In genomic region chr11:76209671-76209955, GRCh38 we compare ENCODE assay signal across 9 cellular contexts. TPM values are rescaled to one million over a fixed set of nuclear protein-coding genes. Genes with fewer than 3 reads are reported as not detected.
DNase-seq lines count a peak whose midpoint lies in the region; ATAC-seq and TF ChIP-seq lines count a peak whose summit lies in the region.
"Had no signal": no experiment of that assay in that cellular context is flagged by ENCODE, and none has a peak within 500 bp of the region (broad histone marks: within the 10 kb centered on the region; RNA-seq: fewer than 3 reads in every experiment).

No MANE protein-coding gene starts in this region.

- in situ Hi-C loops in mammary epithelial cell (cut with MboI; ENCODE audit: low sequenced_read_pairs in 2 of 2) = loop anchor here in 1 of 2 donors (10.0 kb wide), 1 partner anchor 475 kb away; no protein-coding TSS in a partner anchor
- in situ Hi-C loops in ACHN (cut with HindIII; ENCODE audit: low pct_ligation_motif_present, low pct_unique_long_range_greater_than_20kb, low sequenced_read_pairs) = no loop called here

- no peak for ATAC-seq in heart right ventricle
- no peak for ATAC-seq in left cardiac atrium
- no peak for ATAC-seq in HG02981 (IDR thresholded peaks at IDR 0.05; ENCODE audit: unreplicated experiment)

- no peaks in the 10 kb centered on the region for H3K79me2 ChIP-seq in mammary epithelial cell (ENCODE audit: insufficient read depth, low read length)

- no peaks in the 10 kb centered on the region for H3K36me3 Mint-ChIP-seq in mesothelial cell of epicardium

- H3K27ac Mint-ChIP-seq in mesothelial cell of epicardium = no peak overlapping the region

- H3K4me1 Mint-ChIP-seq in mesothelial cell of epicardium = peaks cover 18% of the 10 kb centered on the region

- no peak for DNase-seq in heart right ventricle
- DNase-seq in left cardiac atrium = no peak
- no peak for DNase-seq in mammary epithelial cell
- DNase-seq in mesothelial cell of epicardium (ENCODE audit: low spot score in 2 of 2, unreplicated experiment in 2 of 2) = no peak
- DNase-seq in vagina (ENCODE audit: extremely low spot score in 2 of 2) = no peak
- DNase-seq in ACHN = no peak
- DNase-seq in T-helper 9 cell = no peak
- DNase-seq: GDM1 had no signal

- H3K27me3 ChIP-seq in heart right ventricle = peaks cover 0 to 92% (median under 1%) of the 10 kb centered on the region in 7 donors
- H3K27me3 ChIP-seq in mammary epithelial cell (ENCODE audit: insufficient read depth, low read length) = peaks cover 37% of the 10 kb centered on the region
- no peaks in the 10 kb centered on the region for H3K27me3 ChIP-seq in vagina

- H3K9ac ChIP-seq in mammary epithelial cell (ENCODE audit: insufficient read depth, low read length) = no peak overlapping the region

- dilution Hi-C loops in mammary epithelial cell (cut with HindIII; ENCODE audit: low sequenced_read_pairs) = no loop called here

- no peak for TF ChIP-seq POLR2A in vagina (IDR thresholded peaks at IDR 0.05)

- H3K4me2 ChIP-seq in mammary epithelial cell (ENCODE audit: insufficient read depth, low read depth, low read length) = peak overlapping the region; percentile 99

- no peak for TF ChIP-seq CTCF in heart right ventricle (IDR thresholded peaks at IDR 0.05)
- no peak for TF ChIP-seq CTCF in mammary epithelial cell (conservative IDR thresholded peaks at IDR 0.05 in 1 of 2, IDR thresholded peaks at IDR 0.05 in 1 of 2; ENCODE audit: extremely low read depth in 1 of 2, insufficient read depth in 1 of 2, low read depth in 1 of 2, low read length in 2 of 2)
- no peak for TF ChIP-seq CTCF in mesothelial cell of epicardium (IDR thresholded peaks at IDR 0.05; ENCODE audit: unreplicated experiment)
- TF ChIP-seq CTCF in vagina (IDR thresholded peaks at IDR 0.05) = no peak

- H3K4me3 ChIP-seq in heart right ventricle (peak overlapping the region; percentile 45 to 83 (median 70)), mammary epithelial cell (replicated peaks in 1 of 3; ENCODE audit: insufficient read depth in 1 of 3, low read depth in 2 of 3, low read length in 3 of 3) (peak overlapping the region in 1 of 3 experiments; percentile 4), vagina (peak overlapping the region; percentile 56 to 60)

- intact Hi-C loops in heart right ventricle (cut with DNase I) (loop anchor here in 9 of 10 donors (2.0 to 10.0 kb wide), 10 partner anchors 25 to 475 kb away; partner anchors contain the start of genes EMSY (in 1 of the 9), GVQW3 (in 1 of the 9) and THAP12 (in 1 of the 9)), left cardiac atrium (cut with DNase I) (loop anchor here in 1 of 2 donors (2.0 kb wide), 1 partner anchor 109 kb away; no protein-coding TSS in a partner anchor), mammary epithelial cell (cut with micrococcal nuclease) (no loop called here), vagina (cut with DNase I) (no loop called here)

- no peaks in the 10 kb centered on the region for H3K9me3 ChIP-seq in heart right ventricle
- H3K9me3 ChIP-seq in mammary epithelial cell (replicated peaks; ENCODE audit: insufficient read depth, low read length) = no peaks in the 10 kb centered on the region
- H3K9me3 ChIP-seq in vagina = no peaks in the 10 kb centered on the region

- 0 to 1% methylated on average over 17 of the region's 17 CpGs for WGBS in heart right ventricle, 2 donors
- WGBS in mammary epithelial cell (ENCODE audit: low coverage, missing lambda C conversion rate) = 0% methylated on average over 2 of the region's 17 CpGs

- H3K27me3 Mint-ChIP-seq in mesothelial cell of epicardium (ENCODE audit: low read depth) = peaks cover 70% of the 10 kb centered on the region

- CTCF ChIA-PET in mammary epithelial cell (lab: Charles Lee; ENCODE audit: low non-redundant PET) = interaction anchor here (0.7 kb wide), 1 partner anchor 114 kb away, joined by 3 read pairs; no protein-coding TSS in a partner anchor

- H3K4me1 ChIP-seq in heart right ventricle (peaks cover 2 to 52% (median 40%) of the 10 kb centered on the region in 9 donors), mammary epithelial cell (ENCODE audit: insufficient read depth, low read length) (peaks cover 40% of the 10 kb centered on the region), vagina (peaks cover 51% of the 10 kb centered on the region)

- H3K9me3 Mint-ChIP-seq in mesothelial cell of epicardium = no peaks in the 10 kb centered on the region

- H3K27ac ChIP-seq in heart right ventricle (peak overlapping the region in 8 of 10 donors; percentile 16 to 79 (median 65)), mammary epithelial cell (ENCODE audit: insufficient read depth, low read depth, low read length) (no peak overlapping the region), vagina (peak overlapping the region; percentile 53)

- H2AFZ ChIP-seq in mammary epithelial cell (ENCODE audit: low read depth, low read length) = no peak overlapping the region

- no TSS peak for BruUV-seq in mammary epithelial cell (replicated peaks; lab: Mats Ljungman, UMichigan)

- no peaks in the 10 kb centered on the region for H4K20me1 ChIP-seq in mammary epithelial cell (ENCODE audit: insufficient read depth, low read length)

- peak overlapping the region; percentile 61 for H3K4me3 Mint-ChIP-seq in mesothelial cell of epicardium

- H3K36me3 ChIP-seq in heart right ventricle (no peaks in the 10 kb centered on the region), mammary epithelial cell (ENCODE audit: insufficient read depth, low read length) (no peaks in the 10 kb centered on the region), vagina (no peaks in the 10 kb centered on the region)

RNA-seq across cellular contexts. Expression of gene WNT11, which starts 3.3 kb away (rescaled TPM):
- 10 to 100 TPM in 1 of 10 donors, 1 to 10 TPM in 9; 5.1 to 12.0 (median 8.1) TPM for total RNA-seq in heart right ventricle
- 1 to 10 TPM; 5.3 to 6.7 TPM for polyA plus RNA-seq in heart right ventricle
- total RNA-seq in left cardiac atrium = 1 to 10 TPM; 3.4 to 6.6 TPM
- total RNA-seq in mammary epithelial cell = under 1 TPM in 1 of 2 donors, not detected in 1; 0.17 TPM
- not detected for polyA plus RNA-seq in mammary epithelial cell
- polyA minus RNA-seq in mammary epithelial cell = not detected
- total RNA-seq in mesothelial cell of epicardium = 22.5 to 24.1 TPM (median 22.8 TPM) in 3 replicates
- total RNA-seq in vagina = 6.9 TPM

Comparison
In these comparisons a context has a peak if more than half of its experiments do, and no peak if none do; other contexts are left out.
1. intact Hi-C loops: an anchor here in heart right ventricle (2.0 to 10.0 kb wide); none called in mammary epithelial cell and vagina.